20 cellular contexts compared by ENCODE assay signal in genomic region chr17:75227729-75228128, GRCh38. TPM values are rescaled to one million over a fixed set of nuclear protein-coding genes. Genes with fewer than 3 reads are reported as not detected.
DNase-seq lines count a peak whose midpoint lies in the region; ATAC-seq and TF ChIP-seq lines count a peak whose summit lies in the region.
"Had no signal": no experiment of that assay in that cellular context is flagged by ENCODE, and none has a peak within 500 bp of the region (broad histone marks: within the 10 kb centered on the region; RNA-seq: fewer than 3 reads in every experiment).

No MANE protein-coding gene starts in this region.

- H3K9me3 ChIP-seq in left ventricle myocardium inferior (replicated peaks): no peaks in the 10 kb centered on the region
- H3K9me3 ChIP-seq in breast epithelium: no peaks in the 10 kb centered on the region
- H3K9me3 ChIP-seq: MG63 had no signal

- no peak for TF ChIP-seq POLR2A in breast epithelium (IDR thresholded peaks at IDR 0.05)

- peaks cover 86% of the 10 kb centered on the region for H3K36me3 ChIP-seq in left ventricle myocardium inferior
- H3K36me3 ChIP-seq in breast epithelium: peaks cover 17% of the 10 kb centered on the region

- no peaks in the 10 kb centered on the region for H3K9me3 Mint-ChIP-seq in dendritic cell treated with granulocyte-macrophage colony-stimulating factor and Interleukin-4, amounts not matched to agents 40 ng/mL and 50 ng/mL, for 4 days
- H3K9me3 Mint-ChIP-seq in neural crest cell: no peaks in the 10 kb centered on the region
- H3K9me3 Mint-ChIP-seq: CD8-positive, alpha-beta memory T cell; GM23338; H9 had no signal

- no peaks in the 10 kb centered on the region for H3K27me3 Mint-ChIP-seq in dendritic cell treated with granulocyte-macrophage colony-stimulating factor and Interleukin-4, amounts not matched to agents 40 ng/mL and 50 ng/mL, for 4 days
- H3K27me3 Mint-ChIP-seq in neural crest cell (ENCODE audit: low read depth): no peaks in the 10 kb centered on the region
- H3K27me3 Mint-ChIP-seq: CD8-positive, alpha-beta memory T cell had no signal

- no peak for ATAC-seq in left ventricle myocardium superior
- ATAC-seq: GM23338 had no signal

- peaks cover 85% of the 10 kb centered on the region for H3K36me3 Mint-ChIP-seq in dendritic cell treated with granulocyte-macrophage colony-stimulating factor and Interleukin-4, amounts not matched to agents 40 ng/mL and 50 ng/mL, for 4 days (ENCODE audit: low read depth)
- H3K36me3 Mint-ChIP-seq in neural crest cell (ENCODE audit: low read depth): peaks cover 4% of the 10 kb centered on the region

- DNase-seq in left ventricle myocardium inferior (no peak), left ventricle myocardium superior (no peak), neural crest cell (ENCODE audit: low read depth, low spot score) (no peak), NCI-H2081 treated with DMSO at 0.1 percent for 48 hours (lab: John Stamatoyannopoulos, UW) (no peak), breast epithelium (ENCODE audit: low spot score in 2 of 2) (no peak), DMS 273 (lab: John Stamatoyannopoulos, UW; ENCODE audit: unreplicated experiment) (no peak)
- no peak for DNase-seq in activated CD8-positive, alpha-beta memory T cell treated with anti-CD3 and anti-CD28 coated beads for 24 hours
- DNase-seq: CD8-positive, alpha-beta memory T cell; H9; KBM-7; MG63; NCI-H1105 treated with DMSO at 0.1 percent for 48 hours; NCI-H146; NCI-H1930; NCI-H446; NCI-H524 treated with DMSO at 0.1 percent for 48 hours; NCI-H774 had no signal

- H3K4me1 ChIP-seq in left ventricle myocardium inferior (no peaks in the 10 kb centered on the region), breast epithelium (no peaks in the 10 kb centered on the region)

- peaks cover 70% of the 10 kb centered on the region for H3K4me1 Mint-ChIP-seq in dendritic cell treated with granulocyte-macrophage colony-stimulating factor and Interleukin-4, amounts not matched to agents 40 ng/mL and 50 ng/mL, for 4 days (ENCODE audit: low read depth)
- no peaks in the 10 kb centered on the region for H3K4me1 Mint-ChIP-seq in neural crest cell
- H3K4me1 Mint-ChIP-seq: CD8-positive, alpha-beta memory T cell; GM23338; H9 had no signal

- H3K4me3 Mint-ChIP-seq in dendritic cell treated with granulocyte-macrophage colony-stimulating factor and Interleukin-4, amounts not matched to agents 40 ng/mL and 50 ng/mL, for 4 days: peak overlapping the region; percentile 28
- no peak overlapping the region for H3K4me3 Mint-ChIP-seq in neural crest cell
- H3K4me3 Mint-ChIP-seq: CD8-positive, alpha-beta memory T cell; GM23338; H9 had no signal

- H3K27ac Mint-ChIP-seq in dendritic cell treated with granulocyte-macrophage colony-stimulating factor and Interleukin-4, amounts not matched to agents 40 ng/mL and 50 ng/mL, for 4 days: peak overlapping the region; percentile 88
- peak overlapping the region; percentile 67 for H3K27ac Mint-ChIP-seq in neural crest cell (ENCODE audit: unreplicated experiment)
- H3K27ac Mint-ChIP-seq: GM23338, H9 had no signal

- H3K4me3 ChIP-seq in left ventricle myocardium inferior (no peak overlapping the region), breast epithelium (no peak overlapping the region)
- H3K4me3 ChIP-seq: GM23338, MG63, SK-N-MC had no signal

- TF ChIP-seq CTCF in left ventricle myocardium inferior (IDR thresholded peaks at IDR 0.05; ENCODE audit: borderline replicate concordance) (no peak), neural crest cell (conservative IDR thresholded peaks at IDR 0.05) (no peak), breast epithelium (IDR thresholded peaks at IDR 0.05) (no peak)

- H3K27me3 ChIP-seq in left ventricle myocardium inferior (ENCODE audit: low read depth): no peaks in the 10 kb centered on the region
- no peaks in the 10 kb centered on the region for H3K27me3 ChIP-seq in breast epithelium
- H3K27me3 ChIP-seq: MG63 had no signal

- H3K27ac ChIP-seq in left ventricle myocardium inferior (replicated peaks): peak overlapping the region; percentile 19
- peak overlapping the region in 1 of 2 donors; percentile 28 for H3K27ac ChIP-seq in breast epithelium
- H3K27ac ChIP-seq: SK-N-MC had no signal

- intact Hi-C loops in left ventricle myocardium inferior (cut with micrococcal nuclease): no loop called here
- intact Hi-C loops in left ventricle myocardium superior (cut with micrococcal nuclease): no loop called here
- intact Hi-C loops in dendritic cell treated with granulocyte-macrophage colony-stimulating factor and Interleukin-4, amounts not matched to agents 40 ng/mL and 50 ng/mL, for 4 days (cut with micrococcal nuclease): no loop called here
- intact Hi-C loops in breast epithelium (cut with DNase I; ENCODE audit: low total_unique reads): no loop called here

RNA-seq across cellular contexts. Expression of gene NUP85, which starts 22.2 kb away (rescaled TPM):
- total RNA-seq in left ventricle myocardium inferior: 21.2 TPM
- total RNA-seq in left ventricle myocardium superior: 28.0 TPM
- total RNA-seq in neural crest cell: 122 and 126 TPM in 2 replicates
- 10 to 100 TPM; 37.1 to 40.2 (median 37.7) TPM for total RNA-seq in breast epithelium

RNA-seq across cellular contexts. Expression of gene GGA3, which starts 33.7 kb away (rescaled TPM):
- total RNA-seq in left ventricle myocardium inferior: 18.8 TPM
- total RNA-seq in left ventricle myocardium superior: 26.2 TPM
- 57.2 and 59.0 TPM in 2 replicates for total RNA-seq in neural crest cell
- total RNA-seq in breast epithelium: 10 to 100 TPM; 20.0 to 35.0 (median 32.8) TPM

RNA-seq across cellular contexts. Expression of gene MRPS7, which starts 34.0 kb away (rescaled TPM):
- total RNA-seq in left ventricle myocardium inferior (115 TPM), left ventricle myocardium superior (132 TPM), neural crest cell (84.7 and 86.4 TPM in 2 replicates), breast epithelium (10 to 100 TPM; 37.0 to 46.5 (median 40.1) TPM)

RNA-seq across cellular contexts. Expression of gene MIF4GD, which starts 43.3 kb away (rescaled TPM):
- total RNA-seq in left ventricle myocardium inferior: 11.9 TPM
- 15.4 TPM for total RNA-seq in left ventricle myocardium superior
- 13.8 and 15.9 TPM in 2 replicates for total RNA-seq in neural crest cell
- total RNA-seq in breast epithelium: 10 to 100 TPM; 26.2 to 38.7 (median 28.8) TPM

RNA-seq across cellular contexts. Expression of gene SUMO2, which starts 45.0 kb away (rescaled TPM):
- 183 TPM for total RNA-seq in left ventricle myocardium inferior
- 221 TPM for total RNA-seq in left ventricle myocardium superior
- total RNA-seq in neural crest cell: 773 and 776 TPM in 2 replicates
- total RNA-seq in breast epithelium: 10 to 100 TPM; 68.8 to 78.6 (median 74.6) TPM
